Comparison of ENCODE assay signal across 19 cellular contexts in the genomic region with DNA sequence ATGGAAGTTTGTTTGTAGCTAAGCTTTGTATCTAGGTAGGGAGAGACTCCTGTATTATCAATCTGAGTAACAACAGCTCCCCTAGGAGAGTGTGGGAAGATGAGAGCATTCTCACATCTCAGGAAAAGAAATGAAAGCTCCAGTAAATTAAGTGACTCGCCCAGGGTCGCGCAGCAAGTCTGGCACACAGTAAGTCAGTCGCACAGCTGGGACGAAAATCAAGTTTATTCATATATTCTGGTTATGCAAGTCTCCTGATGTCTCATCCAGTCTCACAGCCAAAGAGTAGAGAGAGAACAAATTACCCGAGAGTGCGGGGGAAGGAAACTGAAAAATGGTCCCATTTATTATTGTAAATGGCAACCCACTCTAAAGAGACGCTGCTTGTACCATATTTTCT.
A peak's percentile ranks its signal among the peaks of the same experiment; 100 is the strongest.
DNase-seq lines count a peak whose midpoint lies in the region; ATAC-seq and TF ChIP-seq lines count a peak whose summit lies in the region.
"Had no signal": no experiment of that assay in that cellular context is flagged by ENCODE, and none has a peak within 500 bp of the region (broad histone marks: within the 10 kb centered on the region; RNA-seq: fewer than 3 reads in every experiment).

No MANE protein-coding gene starts in this region.

- CTCF ChIA-PET in IMR-90 (lab: Yijun Ruan, JAX) = no interaction called here

- H2AFZ ChIP-seq in IMR-90 (replicated peaks; ENCODE audit: low read length, poor library complexity) = no peak overlapping the region

- H2BK120ac ChIP-seq in IMR-90 (ENCODE audit: low read depth, low read length) = no peak overlapping the region

- H3K27me3 ChIP-seq in IMR-90 (ENCODE audit: control insufficient read depth, insufficient read depth, low read length) (no peaks in the 10 kb centered on the region), heart left ventricle (peaks cover 0 to 13% (median 0%) of the 10 kb centered on the region in 9 donors)
- H3K27me3 ChIP-seq: BLaER1 treated with 17β-estradiol and CSF1 and Interleukin-3, amounts not matched to agents 10 nM and 100 nM had no signal

- dilution Hi-C loops in IMR-90 (cut with HindIII; ENCODE audit: low sequenced_read_pairs, unreplicated experiment) = no loop called here

- H3K14ac ChIP-seq in IMR-90 (replicated peaks; ENCODE audit: low read depth, low read length) = no peak overlapping the region

- no TSS peak for BruUV-seq in IMR-90 (replicated peaks; lab: Mats Ljungman, UMichigan)

- no peaks in the 10 kb centered on the region for H3K4me1 ChIP-seq in IMR-90 (ENCODE audit: control insufficient read depth, insufficient read depth, low read length)
- no peaks in the 10 kb centered on the region for H3K4me1 ChIP-seq in heart left ventricle
- H3K4me1 ChIP-seq: BLaER1 treated with 17β-estradiol and CSF1 and Interleukin-3, amounts not matched to agents 10 nM and 100 nM had no signal

- no peak overlapping the region for H4K8ac ChIP-seq in IMR-90 (ENCODE audit: low read depth in 2 of 2, low read length in 2 of 2)

- intact Hi-C loops in IMR-90 (cut with micrococcal nuclease) (no loop called here), heart left ventricle (cut with DNase I) (no loop called here)

- H2BK5ac ChIP-seq in IMR-90 (ENCODE audit: low read depth, low read length, poor library complexity, severe bottlenecking) = no peak overlapping the region

- WGBS in IMR-90 (ENCODE audit: extremely low coverage in 2 of 2, insufficient read length in 1 of 2), 2 experiments = no CpG with 5 or more reads among the region's 8 CpGs
- 82 to 88% (median 84%) methylated on average over 8 of the region's 8 CpGs for WGBS in heart left ventricle, 4 donors

- no peak for TF ChIP-seq RAD21 in IMR-90 (IDR thresholded peaks at IDR 0.05; ENCODE audit: low read length)

- no peak overlapping the region for H3K4ac ChIP-seq in IMR-90 (ENCODE audit: low read depth, low read length)

- H2AK9ac ChIP-seq in IMR-90 (replicated peaks; ENCODE audit: low read depth, low read length, poor library complexity) = no peak overlapping the region

- TF ChIP-seq CTCF in IMR-90 (conservative IDR thresholded peaks at IDR 0.05; ENCODE audit: low read depth, low read length) (no peak), heart left ventricle (IDR thresholded peaks at IDR 0.05) (no peak)

- H3K9ac ChIP-seq in IMR-90 (ENCODE audit: low read depth, low read length) = no peak overlapping the region
- H3K9ac ChIP-seq: BLaER1 treated with 17β-estradiol and CSF1 and Interleukin-3, amounts not matched to agents 10 nM and 100 nM; KMS-11 had no signal

- peaks cover 8% of the 10 kb centered on the region; the same call in 1 of the 2 replicates for H3K9me1 ChIP-seq in IMR-90 (ENCODE audit: insufficient read depth, low read length)

- no peak overlapping the region for H3K56ac ChIP-seq in IMR-90 (ENCODE audit: extremely low read depth, insufficient read depth, low read length)

- H2BK15ac ChIP-seq in IMR-90 (ENCODE audit: low read depth, low read length) = no peak overlapping the region

- in situ Hi-C loops in IMR-90 (cut with MboI; ENCODE audit: low sequenced_read_pairs) = no loop called here

- no peak overlapping the region for H3K23ac ChIP-seq in IMR-90 (ENCODE audit: low read depth, low read length)

- H2AK5ac ChIP-seq in IMR-90 (ENCODE audit: low read depth, low read length) = no peak overlapping the region

- DNase-seq in DMS 273 (lab: John Stamatoyannopoulos, UW; ENCODE audit: unreplicated experiment) (peak; percentile 6), DMS 273 treated with DMSO at 0.1 percent for 48 hours (lab: John Stamatoyannopoulos, UW) (no peak), IMR-90 (peak; percentile 25), fibroblast of peridontal ligament (ENCODE audit: extremely low read depth) (peak; percentile 3), heart left ventricle (no peak), ureter (ENCODE audit: low spot score) (no peak)
- DNase-seq in stimulated activated CD4-positive, alpha-beta T cell treated with anti-CD3 and anti-CD28 coated beads, Interleukin-15, amount 100 ng/mL, for 24 hours = no peak
- DNase-seq: Calu3; CD8-positive, alpha-beta T cell; H9; NCI-H1417; NCI-H187; NCI-H2107; NCI-H510A treated with DMSO at 0.1 percent for 48 hours; NCI-H82 had no signal

- H3K9me3 ChIP-seq in IMR-90 (ENCODE audit: control insufficient read depth, insufficient read depth, low read length) (no peaks in the 10 kb centered on the region), heart left ventricle (no peaks in the 10 kb centered on the region)
- H3K9me3 ChIP-seq: BLaER1 treated with 17β-estradiol and CSF1 and Interleukin-3, amounts not matched to agents 10 nM and 100 nM had no signal

- H2BK20ac ChIP-seq in IMR-90 (ENCODE audit: low read depth, low read length) = no peak overlapping the region

- ATAC-seq in IMR-90 (ENCODE audit: low read depth) (peak; percentile 21), heart left ventricle (no peak), HG02642 (IDR thresholded peaks at IDR 0.05; ENCODE audit: poor library complexity, unreplicated experiment) (no peak)
- ATAC-seq: CD8-positive, alpha-beta T cell had no signal

- no peak overlapping the region for H4K91ac ChIP-seq in IMR-90 (ENCODE audit: insufficient read depth, low read depth, low read length)

- no peak overlapping the region for H3K4me2 ChIP-seq in IMR-90 (ENCODE audit: low read depth, low read length)
- H3K4me2 ChIP-seq: BLaER1 treated with 17β-estradiol and CSF1 and Interleukin-3, amounts not matched to agents 10 nM and 100 nM; KMS-11 had no signal

- H3K27ac ChIP-seq in IMR-90 (ENCODE audit: insufficient read depth, low read length) = no peak overlapping the region
- H3K27ac ChIP-seq in heart left ventricle = no peak overlapping the region
- H3K27ac ChIP-seq: 22Rv1; BLaER1 treated with 17β-estradiol and CSF1 and Interleukin-3, amounts not matched to agents 10 nM and 100 nM; KMS-11 had no signal

- H4K20me1 ChIP-seq in IMR-90 (ENCODE audit: insufficient read depth, low read length) = no peaks in the 10 kb centered on the region; the same call in 1 of the 2 replicates
- H4K20me1 ChIP-seq: BLaER1 treated with 17β-estradiol and CSF1 and Interleukin-3, amounts not matched to agents 10 nM and 100 nM had no signal

- H3K36me3 ChIP-seq in IMR-90 (ENCODE audit: control insufficient read depth, insufficient read depth, low read length) (no peaks in the 10 kb centered on the region), heart left ventricle (no peaks in the 10 kb centered on the region)
- H3K36me3 ChIP-seq: BLaER1 treated with 17β-estradiol and CSF1 and Interleukin-3, amounts not matched to agents 10 nM and 100 nM had no signal

- peaks cover 0 to 9% of the 10 kb centered on the region in 2 experiments; a peak in 1 of 4 replicates for H3K79me1 ChIP-seq in IMR-90 (ENCODE audit: low read depth in 1 of 2, low read length in 2 of 2)

- H3K18ac ChIP-seq in IMR-90 (ENCODE audit: low read depth, low read length) = no peak overlapping the region

- H3K4me3 ChIP-seq in IMR-90 (ENCODE audit: insufficient read depth, low read depth, low read length) = no peak overlapping the region
- no peak overlapping the region for H3K4me3 ChIP-seq in heart left ventricle
- H3K4me3 ChIP-seq: BLaER1 treated with 17β-estradiol and CSF1 and Interleukin-3, amounts not matched to agents 10 nM and 100 nM had no signal

- POLR2A ChIA-PET in IMR-90 (lab: Charles Lee; ENCODE audit: unreplicated experiment) = no interaction called here

- H4K5ac ChIP-seq in IMR-90 (ENCODE audit: low read depth, low read length) = no peak overlapping the region

- no peak for TF ChIP-seq POLR2A in IMR-90 (IDR thresholded peaks at IDR 0.05; ENCODE audit: low read depth, low read length)
- no peak for TF ChIP-seq POLR2A in heart left ventricle (IDR thresholded peaks at IDR 0.05)

TF ChIP-seq in IMR-90, 13 proteins besides CTCF, POLR2A, EP300 and RAD21:
- TF ChIP-seq RFX5 (IDR thresholded peaks at IDR 0.05; ENCODE audit: low read depth, low read length) (no peak), CEBPB (IDR thresholded peaks at IDR 0.05; ENCODE audit: low read depth, low read length) (no peak), MXI1 (IDR thresholded peaks at IDR 0.05; ENCODE audit: borderline replicate concordance, low read depth, low read length) (no peak), CHD1 (IDR thresholded peaks at IDR 0.05; ENCODE audit: low read depth, low read length) (no peak), BHLHE40 (IDR thresholded peaks at IDR 0.05; ENCODE audit: low read depth, low read length) (no peak), FOS (IDR thresholded peaks at IDR 0.05; ENCODE audit: low read depth, low read length) (no peak), SMC3 (IDR thresholded peaks at IDR 0.05; ENCODE audit: low read depth, low read length) (no peak), RCOR1 (IDR thresholded peaks at IDR 0.05; ENCODE audit: insufficient replicate concordance, low read length) (no peak), NFE2L2 (IDR thresholded peaks at IDR 0.05; ENCODE audit: low read depth, low read length) (no peak)
- TF ChIP-seq, protein P1, sequence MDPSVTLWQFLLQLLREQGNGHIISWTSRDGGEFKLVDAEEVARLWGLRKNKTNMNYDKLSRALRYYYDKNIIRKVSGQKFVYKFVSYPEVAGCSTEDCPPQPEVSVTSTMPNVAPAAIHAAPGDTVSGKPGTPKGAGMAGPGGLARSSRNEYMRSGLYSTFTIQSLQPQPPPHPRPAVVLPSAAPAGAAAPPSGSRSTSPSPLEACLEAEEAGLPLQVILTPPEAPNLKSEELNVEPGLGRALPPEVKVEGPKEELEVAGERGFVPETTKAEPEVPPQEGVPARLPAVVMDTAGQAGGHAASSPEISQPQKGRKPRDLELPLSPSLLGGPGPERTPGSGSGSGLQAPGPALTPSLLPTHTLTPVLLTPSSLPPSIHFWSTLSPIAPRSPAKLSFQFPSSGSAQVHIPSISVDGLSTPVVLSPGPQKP (IDR thresholded peaks at IDR 0.05; ENCODE audit: borderline replicate concordance, low read depth, low read length) = no peak

Comparison
In these comparisons a context has a peak if more than half of its experiments do, and no peak if none do; other contexts are left out.
1. DNase-seq: peak in DMS 273 (single experiment), IMR-90 (single experiment) and fibroblast of peridontal ligament (single experiment); none in DMS 273 treated with DMSO at 0.1 percent for 48 hours (single experiment), heart left ventricle (0 of 5), ureter (single experiment) and stimulated activated CD4-positive, alpha-beta T cell treated with anti-CD3 and anti-CD28 coated beads, Interleukin-15, amount 100 ng/mL, for 24 hours (single experiment).